In genomic region chr4:55318541-55319129, GRCh38 we compare ENCODE assay signal across 1 cellular context.
TF ChIP-seq lines count a peak whose summit lies in the region.

No MANE protein-coding gene starts in this region.

TF ChIP-seq in GM12878, 131 proteins besides CTCF, POLR2A, EP300 and RAD21 (continued from another document):
- TF ChIP-seq E2F8 (IDR thresholded peaks at IDR 0.05; ENCODE audit: low read depth, partially characterized antibody) (no peak), ZNF24 (IDR thresholded peaks at IDR 0.05) (no peak)
